Comparison of ENCODE assay signal across 8 cellular contexts in genomic region chr4:75673027-75673958, GRCh38. TPM values are rescaled to one million over a fixed set of nuclear protein-coding genes. Genes with fewer than 3 reads are reported as not detected.
DNase-seq lines count a peak whose midpoint lies in the region; ATAC-seq and TF ChIP-seq lines count a peak whose summit lies in the region.

G3BP2 (minus strand) TSS chr4:75673411; CDS start chr4:75662025, 11,386 bp downstream.

- H3K4me1 ChIP-seq in left lung: peaks cover 11 to 42% of the 10 kb centered on the region in 2 donors

- intact Hi-C loops in CD14-positive monocyte (cut with micrococcal nuclease): loop anchor here (2.0 to 5.0 kb wide), 2 partner anchors 52 to 54 kb away; partner anchors contain the start of gene USO1 (in 1 of the 2)
- intact Hi-C loops in left lung (cut with DNase I): loop anchor here in 1 of 2 donors (10.0 kb wide), 1 partner anchor 52 kb away; the partner anchor contains the start of gene USO1

- TF ChIP-seq CTCF in CD14-positive monocyte (IDR thresholded peaks at IDR 0.05): no peak
- no peak for TF ChIP-seq CTCF in left lung (IDR thresholded peaks at IDR 0.05)

- peaks cover 0 to 3% of the 10 kb centered on the region in 2 donors for H3K36me3 Mint-ChIP-seq in CD14-positive monocyte

- peak within 1 kb of the TSS; percentile 97 to 98 for H3K4me3 Mint-ChIP-seq in CD14-positive monocyte

- H3K4me1 Mint-ChIP-seq in CD14-positive monocyte: peaks cover 37% of the 10 kb centered on the region

- DNase-seq in CD14-positive monocyte (ENCODE audit: low spot score) (peak; percentile 98), NCI-H82 (lab: John Stamatoyannopoulos, UW) (peak; percentile 99), dermis blood vessel endothelial cell (peak; percentile 100), left lung (peak; percentile 99)
- peak; percentile 97 to 98 for DNase-seq in activated CD4-positive, alpha-beta T cell treated with anti-CD3 and anti-CD28 coated beads, Interleukin-2, amount 50 U/mL, for 48 hours
- DNase-seq in stimulated activated CD4-positive, alpha-beta T cell treated with anti-CD3 and anti-CD28 coated beads, Interleukin-2, amount 100 ng/mL, for 48 hours: peak; percentile 90 to 93

- ATAC-seq in GM19397 (IDR thresholded peaks at IDR 0.05; ENCODE audit: unreplicated experiment): peak; percentile 93
- peak; percentile 92 for ATAC-seq in HG03571 (IDR thresholded peaks at IDR 0.05; ENCODE audit: unreplicated experiment)
- peak; percentile 98 for ATAC-seq in left lung

- peak within 1 kb of the TSS; percentile 92 to 99 for H3K4me3 ChIP-seq in left lung

- H3K27me3 ChIP-seq in left lung: no peaks in the 10 kb centered on the region

- no peaks in the 10 kb centered on the region for H3K27me3 Mint-ChIP-seq in CD14-positive monocyte (ENCODE audit: low read depth in 3 of 3)

- H3K36me3 ChIP-seq in left lung: no peaks in the 10 kb centered on the region

- peaks cover 0 to 6% (median 0%) of the 10 kb centered on the region in 7 donors for H3K9me3 Mint-ChIP-seq in CD14-positive monocyte

- peak within 1 kb of the TSS; percentile 97 to 98 for H3K27ac ChIP-seq in left lung

- peak within 1 kb of the TSS; percentile 95 to 98 (median 97) for H3K27ac Mint-ChIP-seq in CD14-positive monocyte

- no peaks in the 10 kb centered on the region for H3K9me3 ChIP-seq in left lung

RNA-seq across cellular contexts. Expression of gene G3BP2, which starts in this region (rescaled TPM):
- polyA plus RNA-seq in CD14-positive monocyte: 10 to 100 TPM; 74.2 to 92.3 TPM
- total RNA-seq in dermis blood vessel endothelial cell: 239 and 264 TPM in 2 replicates
- 100 to 1,000 TPM; 105 to 119 TPM for total RNA-seq in left lung

Comparison
In these comparisons a context has a peak if more than half of its experiments do, and no peak if none do; other contexts are left out.
1. Peak in every context shown above with its lines: DNase-seq, ATAC-seq, H3K4me3 ChIP-seq and H3K27ac ChIP-seq.